Comparison of ENCODE assay signal across 1 cellular context in the genomic region with DNA sequence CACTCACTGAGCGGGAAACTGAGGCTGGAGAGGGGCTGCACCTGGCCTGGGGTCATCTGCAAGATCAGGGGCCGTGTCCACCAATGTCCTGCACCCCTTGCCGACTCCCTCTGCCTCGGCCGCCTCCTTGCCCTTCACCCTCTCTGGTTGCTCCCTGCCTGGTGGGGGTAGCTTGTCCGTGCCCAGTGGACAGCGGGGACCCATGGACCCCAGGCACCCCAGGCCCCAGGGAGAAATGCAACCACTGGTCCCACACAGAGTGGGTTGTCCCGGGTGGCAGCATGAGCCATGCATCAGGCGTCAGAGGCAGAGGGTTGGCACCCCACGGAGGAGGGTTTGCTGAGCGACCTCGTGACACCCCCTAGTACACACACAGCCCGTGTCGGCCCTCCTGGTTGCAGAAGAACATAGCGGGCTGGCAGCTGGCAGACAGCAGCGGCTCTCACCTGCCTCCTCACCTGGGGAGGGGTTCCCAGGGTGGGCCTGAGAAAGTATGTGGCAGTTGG.
TF ChIP-seq lines count a peak whose summit lies in the region.

No MANE protein-coding gene starts in this region.

TF ChIP-seq in HCT116, 20 proteins besides CTCF, POLR2A, EP300 and RAD21 (continued from another document):
- TF ChIP-seq, protein P1, sequence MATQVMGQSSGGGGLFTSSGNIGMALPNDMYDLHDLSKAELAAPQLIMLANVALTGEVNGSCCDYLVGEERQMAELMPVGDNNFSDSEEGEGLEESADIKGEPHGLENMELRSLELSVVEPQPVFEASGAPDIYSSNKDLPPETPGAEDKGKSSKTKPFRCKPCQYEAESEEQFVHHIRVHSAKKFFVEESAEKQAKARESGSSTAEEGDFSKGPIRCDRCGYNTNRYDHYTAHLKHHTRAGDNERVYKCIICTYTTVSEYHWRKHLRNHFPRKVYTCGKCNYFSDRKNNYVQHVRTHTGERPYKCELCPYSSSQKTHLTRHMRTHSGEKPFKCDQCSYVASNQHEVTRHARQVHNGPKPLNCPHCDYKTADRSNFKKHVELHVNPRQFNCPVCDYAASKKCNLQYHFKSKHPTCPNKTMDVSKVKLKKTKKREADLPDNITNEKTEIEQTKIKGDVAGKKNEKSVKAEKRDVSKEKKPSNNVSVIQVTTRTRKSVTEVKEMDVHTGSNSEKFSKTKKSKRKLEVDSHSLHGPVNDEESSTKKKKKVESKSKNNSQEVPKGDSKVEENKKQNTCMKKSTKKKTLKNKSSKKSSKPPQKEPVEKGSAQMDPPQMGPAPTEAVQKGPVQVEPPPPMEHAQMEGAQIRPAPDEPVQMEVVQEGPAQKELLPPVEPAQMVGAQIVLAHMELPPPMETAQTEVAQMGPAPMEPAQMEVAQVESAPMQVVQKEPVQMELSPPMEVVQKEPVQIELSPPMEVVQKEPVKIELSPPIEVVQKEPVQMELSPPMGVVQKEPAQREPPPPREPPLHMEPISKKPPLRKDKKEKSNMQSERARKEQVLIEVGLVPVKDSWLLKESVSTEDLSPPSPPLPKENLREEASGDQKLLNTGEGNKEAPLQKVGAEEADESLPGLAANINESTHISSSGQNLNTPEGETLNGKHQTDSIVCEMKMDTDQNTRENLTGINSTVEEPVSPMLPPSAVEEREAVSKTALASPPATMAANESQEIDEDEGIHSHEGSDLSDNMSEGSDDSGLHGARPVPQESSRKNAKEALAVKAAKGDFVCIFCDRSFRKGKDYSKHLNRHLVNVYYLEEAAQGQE (IDR thresholded peaks at IDR 0.05; ENCODE audit: low read depth), result no peak
- TF ChIP-seq, protein P2, sequence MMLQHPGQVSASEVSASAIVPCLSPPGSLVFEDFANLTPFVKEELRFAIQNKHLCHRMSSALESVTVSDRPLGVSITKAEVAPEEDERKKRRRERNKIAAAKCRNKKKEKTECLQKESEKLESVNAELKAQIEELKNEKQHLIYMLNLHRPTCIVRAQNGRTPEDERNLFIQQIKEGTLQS (IDR thresholded peaks at IDR 0.05), result no peak
- TF ChIP-seq ELF1 (IDR thresholded peaks at IDR 0.05; ENCODE audit: borderline replicate concordance, low read depth) (no peak), EZH2 (IDR thresholded peaks at IDR 0.05) (no peak)
